In the genomic region with DNA sequence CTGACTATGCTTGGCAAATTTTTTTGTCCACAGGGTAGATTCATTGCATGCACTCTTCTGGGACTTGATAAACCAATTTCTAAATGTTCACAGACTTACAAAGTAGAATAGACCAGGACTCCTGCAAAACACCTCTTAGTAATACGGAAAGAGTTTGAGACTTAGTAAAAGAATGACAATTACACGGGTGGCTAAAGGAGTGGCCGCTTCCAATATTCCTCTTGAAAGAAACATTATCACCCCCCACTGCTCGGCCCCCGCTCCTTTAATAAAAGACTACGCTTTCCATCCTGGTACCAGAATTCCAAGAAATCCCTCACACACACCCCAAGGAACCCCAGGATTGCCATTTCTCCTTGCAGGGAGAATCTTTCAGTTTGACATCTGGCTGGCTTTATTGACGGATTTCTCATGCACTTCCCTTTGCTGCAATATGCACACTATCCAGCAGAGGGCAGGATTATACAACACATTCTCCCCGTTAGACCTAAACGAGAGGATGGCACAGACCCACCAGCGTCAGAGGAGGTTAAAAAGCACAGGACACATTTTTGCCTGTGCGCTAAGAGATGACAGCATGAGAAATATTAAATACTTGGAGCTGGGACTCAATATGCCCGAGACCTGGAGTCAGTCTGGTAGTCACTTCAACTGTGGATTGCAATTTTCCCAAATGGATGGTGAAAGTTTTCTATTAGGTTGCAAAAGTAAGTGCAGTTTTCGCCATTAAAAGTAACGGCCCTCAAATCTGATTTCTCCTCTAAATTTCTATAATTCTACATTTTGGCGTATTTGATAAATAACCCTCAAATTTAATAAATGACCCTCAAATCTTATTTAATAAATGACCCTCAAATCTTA, we compare ENCODE assay signal across 8 cellular contexts. TPM values are rescaled to one million over a fixed set of nuclear protein-coding genes. Genes with fewer than 3 reads are reported as not detected.
DNase-seq lines count a peak whose midpoint lies in the region; ATAC-seq and TF ChIP-seq lines count a peak whose summit lies in the region.

No MANE protein-coding gene starts in this region.

- no peaks in the 10 kb centered on the region for H3K36me3 Mint-ChIP-seq in activated CD4-positive, alpha-beta T cell treated with anti-CD3 and anti-CD28 coated beads, Interleukin-2, amount 10 ng/mL, durations not matched to agents 7 days and 5 days (ENCODE audit: low read depth)

- intact Hi-C loops in lower leg skin (cut with DNase I; ENCODE audit: low total_unique reads) = loop anchor here (5.0 kb wide), 1 partner anchor 297 kb away; no protein-coding TSS in a partner anchor

- H3K4me3 Mint-ChIP-seq in activated CD4-positive, alpha-beta T cell treated with anti-CD3 and anti-CD28 coated beads, Interleukin-2, amount 10 ng/mL, durations not matched to agents 7 days and 5 days = no peak overlapping the region

- POLR2A ChIA-PET in activated CD4-positive, alpha-beta T cell treated with anti-CD3 and anti-CD28 coated beads, Interleukin-2, amount 10 ng/mL, durations not matched to agents 7 days and 5 days (lab: Charles Lee) = no interaction called here

- no peaks in the 10 kb centered on the region for H3K9me3 Mint-ChIP-seq in activated CD4-positive, alpha-beta T cell treated with anti-CD3 and anti-CD28 coated beads, Interleukin-2, amount 10 ng/mL, durations not matched to agents 7 days and 5 days

- no peaks in the 10 kb centered on the region for H3K27me3 Mint-ChIP-seq in activated CD4-positive, alpha-beta T cell treated with anti-CD3 and anti-CD28 coated beads, Interleukin-2, amount 10 ng/mL, durations not matched to agents 7 days and 5 days

- TF ChIP-seq CTCF in lower leg skin (IDR thresholded peaks at IDR 0.05) = peak in 1 of 3 donors; percentile 77

- no peaks in the 10 kb centered on the region for H3K4me1 Mint-ChIP-seq in activated CD4-positive, alpha-beta T cell treated with anti-CD3 and anti-CD28 coated beads, Interleukin-2, amount 10 ng/mL, durations not matched to agents 7 days and 5 days

- 30% methylated on average over 15 of the region's 15 CpGs for WGBS in lower leg skin, 2 donors

- CTCF ChIA-PET in activated CD4-positive, alpha-beta T cell treated with anti-CD3 and anti-CD28 coated beads, Interleukin-2, amount 10 ng/mL, durations not matched to agents 7 days and 5 days (lab: Charles Lee) = interaction anchor here (0.9 to 1.2 kb wide), 2 partner anchors 14 to 304 kb away, joined by 3 to 4 read pairs; no protein-coding TSS in a partner anchor

- no peak overlapping the region for H3K4me3 ChIP-seq in lower leg skin (ENCODE audit: low read depth, poor library complexity, severe bottlenecking)

- DNase-seq in GM04503 (ENCODE audit: low read depth) = peak; percentile 14
- DNase-seq in NCI-H524 treated with DMSO at 0.1 percent for 48 hours (lab: John Stamatoyannopoulos, UW) = peak; percentile 66
- peak; percentile 72 for DNase-seq in activated CD4-positive, alpha-beta T cell treated with anti-CD3 and anti-CD28 coated beads, Interleukin-2, amount 10 ng/mL, durations not matched to agents 7 days and 5 days
- DNase-seq in dermis blood vessel endothelial cell = peak; percentile 91
- peak; percentile 69 to 89 for DNase-seq in lower leg skin (ENCODE audit: low spot score in 2 of 2)
- peak; percentile 13 to 45 (median 30) for DNase-seq in stimulated activated CD4-positive, alpha-beta T cell treated with anti-CD3 and anti-CD28 coated beads, TNF-alpha, amount 100 ng/mL, for 48 hours (ENCODE audit: low read depth in 3 of 3)
- DNase-seq in NCI-H1048 (lab: John Stamatoyannopoulos, UW) = no peak

- H3K27ac Mint-ChIP-seq in activated CD4-positive, alpha-beta T cell treated with anti-CD3 and anti-CD28 coated beads, Interleukin-2, amount 10 ng/mL, durations not matched to agents 7 days and 5 days = no peak overlapping the region

- ATAC-seq in HG03064 (IDR thresholded peaks at IDR 0.05; ENCODE audit: low read depth, unreplicated experiment) = peak; percentile 67

- TF ChIP-seq POLR2A in lower leg skin (IDR thresholded peaks at IDR 0.05) = no peak

RNA-seq across cellular contexts. Expression of gene NUDT7, which starts 46.6 kb away (rescaled TPM):
- 1 to 10 TPM; 6.8 to 8.4 TPM for total RNA-seq in activated CD4-positive, alpha-beta T cell treated with anti-CD3 and anti-CD28 coated beads, Interleukin-2, amount 10 ng/mL, durations not matched to agents 7 days and 5 days
- total RNA-seq in dermis blood vessel endothelial cell = 8.0 and 8.1 TPM in 2 replicates
- 10 to 100 TPM; 10.3 to 16.0 (median 12.0) TPM for total RNA-seq in lower leg skin
